ENCODE assay signal across 1 cellular context in the genomic region with DNA sequence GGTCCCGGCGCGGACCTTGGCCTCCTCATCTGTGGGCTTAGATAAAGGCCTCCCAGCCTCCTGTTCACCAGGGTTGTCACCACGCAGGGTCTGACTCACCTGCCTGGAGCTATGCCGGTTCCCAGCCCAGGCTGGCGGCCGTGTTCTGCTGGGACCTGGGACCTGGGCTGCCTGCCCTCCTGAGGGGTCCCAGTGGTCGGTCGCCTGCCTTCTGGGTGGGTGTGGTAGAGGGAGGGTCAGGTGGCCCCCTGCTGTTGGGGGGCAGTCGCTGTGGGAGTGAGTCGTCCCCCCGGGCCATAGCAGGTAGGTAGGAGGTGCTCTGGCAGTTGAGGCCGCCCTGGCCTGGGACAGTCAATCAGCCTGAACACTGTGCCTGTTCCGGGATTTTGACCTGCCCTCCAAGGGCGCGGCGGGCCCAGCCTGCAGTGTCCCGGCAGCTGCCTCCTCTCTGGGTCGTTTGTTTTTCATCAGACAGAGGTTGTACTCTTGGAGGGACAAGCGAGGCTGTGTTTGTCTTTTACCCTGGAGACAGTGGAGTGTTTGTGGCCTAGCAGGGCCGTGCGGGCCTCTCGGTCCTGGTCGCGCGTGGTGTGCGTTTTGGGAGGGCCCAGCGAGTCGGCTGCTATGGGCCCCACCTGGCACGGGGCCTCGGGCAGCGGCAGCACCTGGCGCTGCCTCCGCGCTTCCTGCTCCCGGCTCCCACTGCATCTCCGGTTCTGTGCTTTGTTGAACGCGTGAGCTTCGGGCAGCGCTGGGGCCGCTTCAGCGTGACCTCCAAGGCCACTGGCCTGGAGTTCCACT.
TF ChIP-seq lines count a peak whose summit lies in the region.

No MANE protein-coding gene starts in this region.

TF ChIP-seq in HepG2, 621 proteins besides CTCF, POLR2A, EP300 and RAD21 (continued from another document):
- peak; percentile 73; the same call in 1 of the 2 replicates for TF ChIP-seq NCOA1 (CRISPR knock-in tag; IDR thresholded peaks at IDR 0.05)
- TF ChIP-seq BCL6 (CRISPR knock-in tag; IDR thresholded peaks at IDR 0.05) = no peak; the same call in 1 of the 2 replicates
- no peak for TF ChIP-seq SIN3B (IDR thresholded peaks at IDR 0.05; ENCODE audit: low read length)
- TF ChIP-seq, protein P1, sequence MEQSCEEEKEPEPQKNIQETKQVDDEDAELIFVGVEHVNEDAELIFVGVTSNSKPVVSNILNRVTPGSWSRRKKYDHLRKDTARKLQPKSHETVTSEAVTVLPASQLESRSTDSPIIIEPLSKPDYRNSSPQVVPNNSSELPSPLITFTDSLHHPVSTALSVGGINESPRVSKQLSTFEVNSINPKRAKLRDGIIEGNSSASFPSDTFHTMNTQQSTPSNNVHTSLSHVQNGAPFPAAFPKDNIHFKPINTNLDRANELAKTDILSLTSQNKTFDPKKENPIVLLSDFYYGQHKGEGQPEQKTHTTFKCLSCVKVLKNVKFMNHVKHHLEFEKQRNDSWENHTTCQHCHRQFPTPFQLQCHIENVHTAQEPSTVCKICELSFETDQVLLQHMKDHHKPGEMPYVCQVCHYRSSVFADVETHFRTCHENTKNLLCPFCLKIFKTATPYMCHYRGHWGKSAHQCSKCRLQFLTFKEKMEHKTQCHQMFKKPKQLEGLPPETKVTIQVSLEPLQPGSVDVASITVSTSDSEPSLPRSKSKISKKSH (CRISPR knock-in tag; IDR thresholded peaks at IDR 0.05; ENCODE audit: borderline replicate concordance) = peak; percentile 50; the same call in 1 of the 2 replicates
- no peak for TF ChIP-seq CREM (IDR thresholded peaks at IDR 0.05)
- TF ChIP-seq CREM (CRISPR knock-in tag; IDR thresholded peaks at IDR 0.05) = no peak
- TF ChIP-seq ZNF235 (CRISPR knock-in tag; IDR thresholded peaks at IDR 0.05; ENCODE audit: borderline replicate concordance) = no peak
- TF ChIP-seq SP4 (CRISPR knock-in tag; IDR thresholded peaks at IDR 0.05) = no peak
- no peak for TF ChIP-seq ZNF570 (CRISPR knock-in tag; IDR thresholded peaks at IDR 0.05; ENCODE audit: borderline replicate concordance)
- TF ChIP-seq ZNF205 (CRISPR knock-in tag; IDR thresholded peaks at IDR 0.05) = 0 out of 2 replicates have a peak, but pooled peaks have one; percentile 11
- TF ChIP-seq ZNF337 (CRISPR knock-in tag; IDR thresholded peaks at IDR 0.05; ENCODE audit: borderline replicate concordance, low read depth) = 0 out of 2 replicates have a peak, but pooled peaks have one; percentile 26
- TF ChIP-seq, protein P2, sequence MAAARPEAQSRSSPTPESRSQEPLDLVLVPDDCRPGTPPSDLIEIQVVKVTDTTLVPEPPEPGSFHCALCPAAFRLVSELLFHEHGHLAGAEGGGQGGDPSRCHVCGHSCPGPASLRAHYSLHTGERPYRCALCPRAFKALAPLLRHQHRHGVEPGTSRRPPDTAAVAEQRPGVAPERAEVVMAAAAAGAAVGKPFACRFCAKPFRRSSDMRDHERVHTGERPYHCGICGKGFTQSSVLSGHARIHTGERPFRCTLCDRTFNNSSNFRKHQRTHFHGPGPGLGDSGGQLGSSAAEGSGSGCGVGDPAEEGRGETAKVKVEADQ (CRISPR knock-in tag; IDR thresholded peaks at IDR 0.05; ENCODE audit: borderline replicate concordance) = peak; percentile 72; the same call in 1 of the 2 replicates
- TF ChIP-seq, protein P3, sequence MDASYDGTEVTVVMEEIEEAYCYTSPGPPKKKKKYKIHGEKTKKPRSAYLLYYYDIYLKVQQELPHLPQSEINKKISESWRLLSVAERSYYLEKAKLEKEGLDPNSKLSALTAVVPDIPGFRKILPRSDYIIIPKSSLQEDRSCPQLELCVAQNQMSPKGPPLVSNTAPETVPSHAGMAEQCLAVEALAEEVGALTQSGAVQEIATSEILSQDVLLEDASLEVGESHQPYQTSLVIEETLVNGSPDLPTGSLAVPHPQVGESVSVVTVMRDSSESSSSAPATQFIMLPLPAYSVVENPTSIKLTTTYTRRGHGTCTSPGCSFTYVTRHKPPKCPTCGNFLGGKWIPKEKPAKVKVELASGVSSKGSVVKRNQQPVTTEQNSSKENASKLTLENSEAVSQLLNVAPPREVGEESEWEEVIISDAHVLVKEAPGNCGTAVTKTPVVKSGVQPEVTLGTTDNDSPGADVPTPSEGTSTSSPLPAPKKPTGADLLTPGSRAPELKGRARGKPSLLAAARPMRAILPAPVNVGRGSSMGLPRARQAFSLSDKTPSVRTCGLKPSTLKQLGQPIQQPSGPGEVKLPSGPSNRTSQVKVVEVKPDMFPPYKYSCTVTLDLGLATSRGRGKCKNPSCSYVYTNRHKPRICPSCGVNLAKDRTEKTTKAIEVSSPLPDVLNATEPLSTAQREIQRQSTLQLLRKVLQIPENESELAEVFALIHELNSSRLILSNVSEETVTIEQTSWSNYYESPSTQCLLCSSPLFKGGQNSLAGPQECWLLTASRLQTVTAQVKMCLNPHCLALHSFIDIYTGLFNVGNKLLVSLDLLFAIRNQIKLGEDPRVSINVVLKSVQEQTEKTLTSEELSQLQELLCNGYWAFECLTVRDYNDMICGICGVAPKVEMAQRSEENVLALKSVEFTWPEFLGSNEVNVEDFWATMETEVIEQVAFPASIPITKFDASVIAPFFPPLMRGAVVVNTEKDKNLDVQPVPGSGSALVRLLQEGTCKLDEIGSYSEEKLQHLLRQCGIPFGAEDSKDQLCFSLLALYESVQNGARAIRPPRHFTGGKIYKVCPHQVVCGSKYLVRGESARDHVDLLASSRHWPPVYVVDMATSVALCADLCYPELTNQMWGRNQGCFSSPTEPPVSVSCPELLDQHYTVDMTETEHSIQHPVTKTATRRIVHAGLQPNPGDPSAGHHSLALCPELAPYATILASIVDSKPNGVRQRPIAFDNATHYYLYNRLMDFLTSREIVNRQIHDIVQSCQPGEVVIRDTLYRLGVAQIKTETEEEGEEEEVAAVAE (CRISPR knock-in tag; IDR thresholded peaks at IDR 0.05; ENCODE audit: borderline replicate concordance) = 0 out of 2 replicates have a peak, but pooled peaks have one; percentile 25
- peak; percentile 73 for TF ChIP-seq RBFOX2 (IDR thresholded peaks at IDR 0.05; ENCODE audit: low read depth, low read length)
- TF ChIP-seq SYNCRIP (IDR thresholded peaks at IDR 0.05; ENCODE audit: insufficient read depth, low read depth, low read length) = no peak
- TF ChIP-seq KDM5B (CRISPR knock-in tag; IDR thresholded peaks at IDR 0.05; ENCODE audit: borderline replicate concordance) = peak; percentile 19; the same call in 1 of the 2 replicates
- 0 out of 2 replicates have a peak, but pooled peaks have one; percentile 17 for TF ChIP-seq ZNF263 (CRISPR knock-in tag; IDR thresholded peaks at IDR 0.05)
- TF ChIP-seq, protein P4, sequence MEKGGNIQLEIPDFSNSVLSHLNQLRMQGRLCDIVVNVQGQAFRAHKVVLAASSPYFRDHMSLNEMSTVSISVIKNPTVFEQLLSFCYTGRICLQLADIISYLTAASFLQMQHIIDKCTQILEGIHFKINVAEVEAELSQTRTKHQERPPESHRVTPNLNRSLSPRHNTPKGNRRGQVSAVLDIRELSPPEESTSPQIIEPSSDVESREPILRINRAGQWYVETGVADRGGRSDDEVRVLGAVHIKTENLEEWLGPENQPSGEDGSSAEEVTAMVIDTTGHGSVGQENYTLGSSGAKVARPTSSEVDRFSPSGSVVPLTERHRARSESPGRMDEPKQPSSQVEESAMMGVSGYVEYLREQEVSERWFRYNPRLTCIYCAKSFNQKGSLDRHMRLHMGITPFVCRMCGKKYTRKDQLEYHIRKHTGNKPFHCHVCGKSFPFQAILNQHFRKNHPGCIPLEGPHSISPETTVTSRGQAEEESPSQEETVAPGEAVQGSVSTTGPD (CRISPR knock-in tag; IDR thresholded peaks at IDR 0.05) = peak; percentile 52; the same call in 1 of the 2 replicates
- TF ChIP-seq MXI1 (IDR thresholded peaks at IDR 0.05; ENCODE audit: borderline replicate concordance, low read depth, low read length) = peak; percentile 22; the same call in 1 of the 3 replicates
- 0 out of 2 replicates have a peak, but pooled peaks have one; percentile 36 for TF ChIP-seq ZNF891 (CRISPR knock-in tag; IDR thresholded peaks at IDR 0.05)
- TF ChIP-seq, protein P5, sequence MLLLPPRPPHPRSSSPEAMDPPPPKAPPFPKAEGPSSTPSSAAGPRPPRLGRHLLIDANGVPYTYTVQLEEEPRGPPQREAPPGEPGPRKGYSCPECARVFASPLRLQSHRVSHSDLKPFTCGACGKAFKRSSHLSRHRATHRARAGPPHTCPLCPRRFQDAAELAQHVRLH (CRISPR knock-in tag; IDR thresholded peaks at IDR 0.05; ENCODE audit: borderline replicate concordance, low read depth) = peak; percentile 30; the same call in 1 of the 2 replicates
- TF ChIP-seq, protein P6, sequence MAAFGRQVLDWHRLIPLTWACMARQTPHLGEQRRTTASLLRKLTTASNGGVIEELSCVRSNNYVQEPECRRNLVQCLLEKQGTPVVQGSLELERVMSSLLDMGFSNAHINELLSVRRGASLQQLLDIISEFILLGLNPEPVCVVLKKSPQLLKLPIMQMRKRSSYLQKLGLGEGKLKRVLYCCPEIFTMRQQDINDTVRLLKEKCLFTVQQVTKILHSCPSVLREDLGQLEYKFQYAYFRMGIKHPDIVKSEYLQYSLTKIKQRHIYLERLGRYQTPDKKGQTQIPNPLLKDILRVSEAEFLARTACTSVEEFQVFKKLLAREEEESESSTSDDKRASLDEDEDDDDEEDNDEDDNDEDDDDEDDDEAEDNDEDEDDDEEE (CRISPR knock-in tag; IDR thresholded peaks at IDR 0.05) = no peak
- TF ChIP-seq KLF16 (CRISPR knock-in tag; IDR thresholded peaks at IDR 0.05) = peak in 1 of 2 experiments; percentile 58; a peak in 1 of 4 replicates
- no peak for TF ChIP-seq SOX6 (IDR thresholded peaks at IDR 0.05)
- TF ChIP-seq SOX6 (CRISPR knock-in tag; IDR thresholded peaks at IDR 0.05) = peak; percentile 23; the same call in 1 of the 2 replicates
- TF ChIP-seq YEATS4 (CRISPR knock-in tag; IDR thresholded peaks at IDR 0.05; ENCODE audit: borderline replicate concordance) = peak; percentile 47; the same call in 1 of the 2 replicates
- 0 out of 2 replicates have a peak, but pooled peaks have one; percentile 33 for TF ChIP-seq GTF3A (CRISPR knock-in tag; conservative IDR thresholded peaks at IDR 0.05)
- peak; percentile 50; the same call in 1 of the 2 replicates for TF ChIP-seq GATAD2A (CRISPR knock-in tag; IDR thresholded peaks at IDR 0.05)
